Comparison of ENCODE assay signal across 8 cellular contexts in the genomic region with DNA sequence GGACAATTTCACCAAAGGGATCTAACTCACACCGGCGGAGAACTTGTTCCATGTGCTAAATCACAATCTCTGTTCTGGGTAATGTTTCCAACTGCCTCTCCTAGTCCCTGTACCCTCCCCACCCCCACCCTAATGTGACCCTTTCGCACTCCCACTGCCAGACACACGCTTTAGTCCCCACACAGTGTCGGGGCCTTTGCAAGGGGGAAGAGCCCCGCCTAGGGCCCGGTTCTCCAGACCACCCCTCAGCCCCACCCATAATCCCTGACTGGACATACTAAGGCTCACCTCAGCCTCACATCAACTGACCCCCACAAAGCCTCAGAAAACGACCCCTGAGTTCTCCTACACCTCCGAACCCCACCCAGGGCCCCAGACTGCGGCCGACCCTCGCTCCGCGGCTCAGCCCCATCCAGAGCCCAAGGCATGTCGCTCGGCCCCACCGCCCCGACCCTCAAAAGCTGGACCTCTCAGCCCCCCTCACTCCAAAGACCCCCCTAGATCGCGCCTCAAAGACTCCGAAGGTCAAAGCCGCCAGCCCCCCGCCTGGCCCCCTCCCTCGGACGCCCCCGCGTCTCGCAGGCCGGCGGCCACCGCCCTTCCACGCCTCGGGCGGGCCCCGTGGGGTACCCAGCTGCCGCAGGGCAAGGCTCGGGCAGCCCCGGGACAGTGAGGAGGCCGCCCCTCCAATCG.
DNase-seq lines count a peak whose midpoint lies in the region; ATAC-seq and TF ChIP-seq lines count a peak whose summit lies in the region.

No MANE protein-coding gene starts in this region.

- H3K36me3 Mint-ChIP-seq in activated T-helper 1 cell treated with anti-CD3 and anti-CD28 coated beads, Interleukin-12 subunit alpha, Interleukin-12 subunit beta, Interleukin-2, Interleukin-4 antibody, amounts not matched to agents 30 ng/mL and 10 ng/mL and 1 ng/mL, durations not matched to agents 14 hours and 24 hours and 36 hours (ENCODE audit: low read depth) = peaks cover 12% of the 10 kb centered on the region

- H3K9me3 ChIP-seq in KOPT-K1 (ENCODE audit: insufficient read depth, low read length, poor library complexity, severe bottlenecking) (no peaks in the 10 kb centered on the region), parathyroid adenoma (ENCODE audit: control insufficient read depth, low read length) (no peaks in the 10 kb centered on the region)

- no peak for TF ChIP-seq CTCF in parathyroid adenoma (IDR thresholded peaks at IDR 0.05)

- H3K4me3 Mint-ChIP-seq in activated T-helper 1 cell treated with anti-CD3 and anti-CD28 coated beads, Interleukin-12 subunit alpha, Interleukin-12 subunit beta, Interleukin-2, Interleukin-4 antibody, amounts not matched to agents 30 ng/mL and 10 ng/mL and 1 ng/mL, durations not matched to agents 14 hours and 24 hours and 36 hours = peak overlapping the region; percentile 97

- H3K27ac ChIP-seq in KOPT-K1 (ENCODE audit: low read depth, low read length, poor library complexity, severe bottlenecking) (peak overlapping the region; percentile 96), parathyroid adenoma (peak overlapping the region; percentile 93)

- no peaks in the 10 kb centered on the region for H3K9me3 Mint-ChIP-seq in activated T-helper 1 cell treated with anti-CD3 and anti-CD28 coated beads, Interleukin-12 subunit alpha, Interleukin-12 subunit beta, Interleukin-2, Interleukin-4 antibody, amounts not matched to agents 30 ng/mL and 10 ng/mL and 1 ng/mL, durations not matched to agents 14 hours and 24 hours and 36 hours

- peak overlapping the region; percentile 76 for H3K4me3 ChIP-seq in parathyroid adenoma (ENCODE audit: low read depth, low read length)

- H3K4me1 ChIP-seq in parathyroid adenoma = peaks cover 8% of the 10 kb centered on the region

- H3K79me2 ChIP-seq in parathyroid adenoma = no peaks in the 10 kb centered on the region

- peak overlapping the region; percentile 68 for H3K4me2 ChIP-seq in parathyroid adenoma (ENCODE audit: low read length)

- intact Hi-C loops in activated T-helper 1 cell treated with anti-CD3 and anti-CD28 coated beads, Interleukin-12 subunit alpha, Interleukin-12 subunit beta, Interleukin-2, Interleukin-4 antibody, amounts not matched to agents 30 ng/mL and 10 ng/mL and 1 ng/mL, durations not matched to agents 14 hours and 24 hours and 36 hours (cut with micrococcal nuclease) = loop anchor here (1.0 to 10.0 kb wide), 7 partner anchors 100 to 576 kb away; partner anchors contain the start of genes CDC25A, ELP6, PFKFB4 and SMARCC1
- intact Hi-C loops in Right ventricle myocardium superior (cut with DNase I) = loop anchor here (2.0 kb wide), 1 partner anchor 63 kb away; no protein-coding TSS in a partner anchor

- H3K9ac ChIP-seq in parathyroid adenoma = peak overlapping the region; percentile 17

- peak; percentile 24 for ATAC-seq in GM21381 (IDR thresholded peaks at IDR 0.05; ENCODE audit: unreplicated experiment)
- peak; percentile 33 for ATAC-seq in Right ventricle myocardium superior (ENCODE audit: poor library complexity)
- no peak for ATAC-seq in HG02973 (IDR thresholded peaks at IDR 0.05; ENCODE audit: unreplicated experiment)

- H3K27me3 ChIP-seq in parathyroid adenoma (ENCODE audit: control insufficient read depth, insufficient read depth, low read length) = no peaks in the 10 kb centered on the region

- H3K27me3 Mint-ChIP-seq in activated T-helper 1 cell treated with anti-CD3 and anti-CD28 coated beads, Interleukin-12 subunit alpha, Interleukin-12 subunit beta, Interleukin-2, Interleukin-4 antibody, amounts not matched to agents 30 ng/mL and 10 ng/mL and 1 ng/mL, durations not matched to agents 14 hours and 24 hours and 36 hours (ENCODE audit: insufficient read depth) = peaks cover 7% of the 10 kb centered on the region

- H3K27ac Mint-ChIP-seq in activated T-helper 1 cell treated with anti-CD3 and anti-CD28 coated beads, Interleukin-12 subunit alpha, Interleukin-12 subunit beta, Interleukin-2, Interleukin-4 antibody, amounts not matched to agents 30 ng/mL and 10 ng/mL and 1 ng/mL, durations not matched to agents 14 hours and 24 hours and 36 hours = peak overlapping the region; percentile 89

- H3K4me1 Mint-ChIP-seq in activated T-helper 1 cell treated with anti-CD3 and anti-CD28 coated beads, Interleukin-12 subunit alpha, Interleukin-12 subunit beta, Interleukin-2, Interleukin-4 antibody, amounts not matched to agents 30 ng/mL and 10 ng/mL and 1 ng/mL, durations not matched to agents 14 hours and 24 hours and 36 hours (ENCODE audit: low read depth) = peaks cover 35% of the 10 kb centered on the region

- H2AFZ ChIP-seq in parathyroid adenoma = peak overlapping the region; percentile 96

- DNase-seq in EL (peak; percentile 41), Right ventricle myocardium superior (no peak)
- DNase-seq in activated T-helper 1 cell treated with anti-CD3 and anti-CD28 coated beads, Interleukin-12 subunit alpha, Interleukin-12 subunit beta, Interleukin-2, Interleukin-4 antibody, amounts not matched to agents 30 ng/mL and 10 ng/mL and 1 ng/mL, durations not matched to agents 14 hours and 24 hours and 36 hours (ENCODE audit: low spot score) = no peak
- DNase-seq in stimulated activated CD4-positive, alpha-beta T cell treated with anti-CD3 and anti-CD28 coated beads, Interleukin-12 subunit alpha, Interleukin-12 subunit beta, amount 100 ng/mL, for 4 hours = no peak

- H3K36me3 ChIP-seq in KOPT-K1 (ENCODE audit: insufficient read depth, low read length) (peaks cover 13% of the 10 kb centered on the region), parathyroid adenoma (ENCODE audit: control insufficient read depth, insufficient read depth, low read length) (no peaks in the 10 kb centered on the region)
